8 cellular contexts compared by ENCODE assay signal in genomic region chr2:183079335-183079775, GRCh38. TPM values are rescaled to one million over a fixed set of nuclear protein-coding genes. Genes with fewer than 3 reads are reported as not detected.
A peak's percentile ranks its signal among the peaks of the same experiment; 100 is the strongest.
DNase-seq lines count a peak whose midpoint lies in the region; ATAC-seq lines count a peak whose summit lies in the region.

No MANE protein-coding gene starts in this region.

- ATAC-seq in Right ventricle myocardium inferior (peak; percentile 53), GM18907 (IDR thresholded peaks at IDR 0.05; ENCODE audit: unreplicated experiment) (no peak)

- H3K27me3 ChIP-seq in MG63 (no peaks in the 10 kb centered on the region), mononuclear cell (ENCODE audit: insufficient read depth, low read length) (peaks cover 18% of the 10 kb centered on the region)

- DNase-seq in Right ventricle myocardium inferior (ENCODE audit: missing footprints) (no peak), cardiac septum (ENCODE audit: low spot score) (no peak), MG63 (no peak), cerebellar cortex (ENCODE audit: low spot score) (peak; percentile 58), NCI-H146 treated with DMSO at 0.1 percent for 48 hours (lab: John Stamatoyannopoulos, UW; ENCODE audit: unreplicated experiment) (no peak), mucosa of gallbladder (ENCODE audit: low spot score) (no peak)

- H3K4me1 ChIP-seq in mononuclear cell (ENCODE audit: insufficient read depth, low read length) = peaks cover 9% of the 10 kb centered on the region

- H3K9me3 ChIP-seq in MG63 = no peaks in the 10 kb centered on the region
- no peaks in the 10 kb centered on the region for H3K9me3 ChIP-seq in mononuclear cell (ENCODE audit: low read depth, low read length)

- peak overlapping the region; percentile 63 for H3K4me3 ChIP-seq in MG63
- H3K4me3 ChIP-seq in mononuclear cell (ENCODE audit: low read length) = peak overlapping the region; percentile 83

- H3K36me3 ChIP-seq in MG63 = no peaks in the 10 kb centered on the region

- intact Hi-C loops in Right ventricle myocardium inferior (cut with DNase I) = loop anchor here (2.0 kb wide), 2 partner anchors 41 to 45 kb away; partner anchors contain the start of genes NCKAP1 and NUP35
- intact Hi-C loops in cardiac septum (cut with DNase I) = loop anchor here (5.0 kb wide), 1 partner anchor 43 kb away; the partner anchor contains the start of gene NUP35

RNA-seq across cellular contexts. Expression of gene DUSP19, which starts 0.8 kb away (rescaled TPM):
- 12.1 TPM for total RNA-seq in Right ventricle myocardium inferior
- total RNA-seq in cardiac septum = 8.6 TPM
- total RNA-seq in MG63 (2014; rRNA removed; shearing (Covaris generic); ENCODE audit: low replicate concordance) = 0.69 and 0.86 TPM in 2 replicates
- total RNA-seq in mononuclear cell = 0.42 TPM
- total RNA-seq in mucosa of gallbladder = 7.9 TPM

RNA-seq across cellular contexts. Expression of gene NCKAP1, which starts 41.1 kb away (rescaled TPM):
- total RNA-seq in Right ventricle myocardium inferior (135 TPM), cardiac septum (153 TPM), mononuclear cell (8.8 TPM), mucosa of gallbladder (127 TPM)
- total RNA-seq in MG63 (2014; rRNA removed; shearing (Covaris generic); ENCODE audit: low replicate concordance) = 106 and 287 TPM in 2 replicates

RNA-seq across cellular contexts. Expression of gene NUP35, which starts 44.9 kb away (rescaled TPM):
- total RNA-seq in Right ventricle myocardium inferior (8.0 TPM), cardiac septum (7.0 TPM), mononuclear cell (13.7 TPM), mucosa of gallbladder (12.2 TPM)
- total RNA-seq in MG63 (2014; rRNA removed; shearing (Covaris generic); ENCODE audit: low replicate concordance) = 25.7 and 31.1 TPM in 2 replicates

Comparison
In these comparisons a context has a peak if more than half of its experiments do, and no peak if none do; other contexts are left out.
1. RNA of gene NCKAP1, which starts 41.1 kb away (total RNA-seq): 153 TPM in cardiac septum (single experiment), 135 TPM in Right ventricle myocardium inferior (single experiment), 127 TPM in mucosa of gallbladder (single experiment) and 106 to 287 TPM in MG63; 8.8 TPM in mononuclear cell (single experiment); every median in the first group is over 10 times any median in the second.